In genomic region chr2:9844036-9844483, GRCh38 we compare ENCODE assay signal across 8 cellular contexts. TPM values are rescaled to one million over a fixed set of nuclear protein-coding genes. Genes with fewer than 3 reads are reported as not detected.
DNase-seq lines count a peak whose midpoint lies in the region; ATAC-seq, FAIRE-seq and TF ChIP-seq lines count a peak whose summit lies in the region.

No MANE protein-coding gene starts in this region.

- H3K4me3 Mint-ChIP-seq in central memory CD8-positive, alpha-beta T cell, result peak overlapping the region; percentile 98
- H3K4me3 Mint-ChIP-seq in mesothelial cell of epicardium, result peak overlapping the region; percentile 93

- peaks cover 53% of the 10 kb centered on the region for H3K4me1 Mint-ChIP-seq in central memory CD8-positive, alpha-beta T cell
- peaks cover 38% of the 10 kb centered on the region for H3K4me1 Mint-ChIP-seq in mesothelial cell of epicardium

- H3K9me3 Mint-ChIP-seq in central memory CD8-positive, alpha-beta T cell, result no peaks in the 10 kb centered on the region
- H3K9me3 Mint-ChIP-seq in mesothelial cell of epicardium, result no peaks in the 10 kb centered on the region

- peak; percentile 16 for ATAC-seq in central memory CD8-positive, alpha-beta T cell (replicated peaks; ENCODE audit: extremely low read depth, poor library complexity, severe bottlenecking)
- ATAC-seq in HG02852 (IDR thresholded peaks at IDR 0.05; ENCODE audit: unreplicated experiment), result no peak

- TF ChIP-seq CTCF in GM06990 (IDR thresholded peaks at IDR 0.05; ENCODE audit: insufficient read depth, low read length, poor library complexity, severe bottlenecking) (no peak), mesothelial cell of epicardium (IDR thresholded peaks at IDR 0.05; ENCODE audit: unreplicated experiment) (no peak)

- DNase-seq in GM06990 (ENCODE audit: extremely low read depth, insufficient read length) (peak; percentile 11), NCI-H510A treated with DMSO at 0.1 percent for 48 hours (lab: John Stamatoyannopoulos, UW) (peak; percentile 61), mesothelial cell of epicardium (ENCODE audit: low spot score in 2 of 2, unreplicated experiment in 2 of 2) (no peak), D341Med (ENCODE audit: low spot score) (no peak), GM19239 (ENCODE audit: insufficient read length, low spot score) (no peak)
- no peak for DNase-seq in central memory CD8-positive, alpha-beta T cell (ENCODE audit: low spot score in 2 of 2)
- no peak for DNase-seq in activated effector memory CD4-positive, alpha-beta T cell treated with anti-CD3 and anti-CD28 coated beads, Interleukin-2, amount 50 U/mL, for 16 hours

- peaks cover 25% of the 10 kb centered on the region for H3K36me3 Mint-ChIP-seq in central memory CD8-positive, alpha-beta T cell (ENCODE audit: insufficient read depth)
- H3K36me3 Mint-ChIP-seq in mesothelial cell of epicardium, result peaks cover 4% of the 10 kb centered on the region

- FAIRE-seq in GM19239 (lab: Jason Lieb, UNC), result no peak

- H3K27ac Mint-ChIP-seq in central memory CD8-positive, alpha-beta T cell (ENCODE audit: low read depth), result peak overlapping the region; percentile 98
- H3K27ac Mint-ChIP-seq in mesothelial cell of epicardium, result peak overlapping the region; percentile 97

- peaks cover 6% of the 10 kb centered on the region; the same call in 1 of the 2 replicates for H3K36me3 ChIP-seq in GM06990 (ENCODE audit: control insufficient read depth, insufficient read depth, low read length)

- H3K4me3 ChIP-seq in GM06990 (replicated peaks; ENCODE audit: low read depth, low read length), result peak overlapping the region; percentile 62

- H3K27me3 ChIP-seq in GM06990 (replicated peaks; ENCODE audit: control insufficient read depth, insufficient read depth, low read length), result no peaks in the 10 kb centered on the region

- H3K27me3 Mint-ChIP-seq in central memory CD8-positive, alpha-beta T cell, result no peaks in the 10 kb centered on the region
- no peaks in the 10 kb centered on the region for H3K27me3 Mint-ChIP-seq in mesothelial cell of epicardium (ENCODE audit: low read depth)

RNA-seq across cellular contexts. Expression of gene TAF1B, which starts 0.8 kb away (rescaled TPM):
- 28.2 to 33.1 TPM (median 28.9 TPM) in 3 replicates for total RNA-seq in mesothelial cell of epicardium

Comparison
In these comparisons a context has a peak if more than half of its experiments do, and no peak if none do; other contexts are left out.
1. DNase-seq: peak in GM06990 (single experiment) and NCI-H510A treated with DMSO at 0.1 percent for 48 hours (single experiment); none in central memory CD8-positive, alpha-beta T cell (0 of 2), mesothelial cell of epicardium (0 of 2), activated effector memory CD4-positive, alpha-beta T cell treated with anti-CD3 and anti-CD28 coated beads, Interleukin-2, amount 50 U/mL, for 16 hours (single experiment), D341Med (single experiment) and GM19239 (single experiment).